In genomic region chr15:71195242-71195641, GRCh38 we compare ENCODE assay signal across 12 cellular contexts.
DNase-seq lines count a peak whose midpoint lies in the region; ATAC-seq and TF ChIP-seq lines count a peak whose summit lies in the region.
"Had no signal": no experiment of that assay in that cellular context is flagged by ENCODE, and none has a peak within 500 bp of the region (broad histone marks: within the 10 kb centered on the region; RNA-seq: fewer than 3 reads in every experiment).

No MANE protein-coding gene starts in this region.

- no peak overlapping the region for H3K27ac Mint-ChIP-seq in nephron progenitor cell
- H3K27ac Mint-ChIP-seq: activated T-helper 17 cell treated with anti-CD3 and anti-CD28 coated beads, Interleukin-2, amount 50 U/mL, for 72 hours had no signal

- peaks cover 0 to 10% of the 10 kb centered on the region in 2 donors for H3K4me1 ChIP-seq in ascending aorta

- no peak overlapping the region for H3K27ac ChIP-seq in ascending aorta
- H3K27ac ChIP-seq: right atrium auricular region had no signal

- H3K4me3 Mint-ChIP-seq in nephron progenitor cell = no peak overlapping the region
- H3K4me3 Mint-ChIP-seq: activated T-helper 17 cell treated with anti-CD3 and anti-CD28 coated beads, Interleukin-2, amount 50 U/mL, for 72 hours had no signal

- H3K9me3 Mint-ChIP-seq in nephron progenitor cell = no peaks in the 10 kb centered on the region
- H3K9me3 Mint-ChIP-seq: activated T-helper 17 cell treated with anti-CD3 and anti-CD28 coated beads, Interleukin-2, amount 50 U/mL, for 72 hours had no signal

- no peak overlapping the region for H3K4me3 ChIP-seq in ascending aorta
- H3K4me3 ChIP-seq: right atrium auricular region had no signal

- intact Hi-C loops in ascending aorta (cut with DNase I) = no loop called here

- H3K27me3 ChIP-seq in ascending aorta = no peaks in the 10 kb centered on the region
- H3K27me3 ChIP-seq: right atrium auricular region had no signal

- TF ChIP-seq CTCF in nephron progenitor cell (IDR thresholded peaks at IDR 0.05) (peak; percentile 13), ascending aorta (IDR thresholded peaks at IDR 0.05) (no peak)

- no peaks in the 10 kb centered on the region for H3K36me3 ChIP-seq in ascending aorta
- H3K36me3 ChIP-seq: right atrium auricular region had no signal

- H3K36me3 Mint-ChIP-seq in nephron progenitor cell (ENCODE audit: low read depth) = peaks cover 4% of the 10 kb centered on the region

- no peaks in the 10 kb centered on the region for H3K9me3 ChIP-seq in ascending aorta
- H3K9me3 ChIP-seq: right atrium auricular region had no signal

- DNase-seq in NCI-H82 (lab: John Stamatoyannopoulos, UW) (peak; percentile 39), NCI-H82 treated with DMSO at 0.1 percent for 48 hours (lab: John Stamatoyannopoulos, UW; ENCODE audit: unreplicated experiment) (no peak), NCI-H460 (ENCODE audit: extremely low read depth, low read depth) (peak; percentile 29), dermis blood vessel endothelial cell (peak; percentile 21), nephron progenitor cell (no peak), DMS153 (lab: John Stamatoyannopoulos, UW) (no peak), ascending aorta (ENCODE audit: low spot score in 2 of 2) (no peak)
- DNase-seq: central memory CD4-positive, alpha-beta T cell; NCI-H1048 had no signal

- ATAC-seq in GM21576 (IDR thresholded peaks at IDR 0.05; ENCODE audit: unreplicated experiment) = no peak
- ATAC-seq: activated T-helper 17 cell treated with anti-CD3 and anti-CD28 coated beads, Interleukin-2, amount 50 U/mL, for 72 hours had no signal

- no peaks in the 10 kb centered on the region for H3K4me1 Mint-ChIP-seq in nephron progenitor cell
- H3K4me1 Mint-ChIP-seq: activated T-helper 17 cell treated with anti-CD3 and anti-CD28 coated beads, Interleukin-2, amount 50 U/mL, for 72 hours had no signal

- H3K27me3 Mint-ChIP-seq in nephron progenitor cell (ENCODE audit: low read depth, poor library complexity) = peaks cover 2% of the 10 kb centered on the region

Comparison
In these comparisons a context has a peak if more than half of its experiments do, and no peak if none do; other contexts are left out.
1. DNase-seq: peak in NCI-H82 (single experiment), NCI-H460 (single experiment) and dermis blood vessel endothelial cell (single experiment); none in NCI-H82 treated with DMSO at 0.1 percent for 48 hours (single experiment), nephron progenitor cell (single experiment), DMS153 (single experiment) and ascending aorta (0 of 2).